In genomic region chr10:93287775-93288174, GRCh38 we compare ENCODE assay signal across 17 cellular contexts.
DNase-seq lines count a peak whose midpoint lies in the region; ATAC-seq, FAIRE-seq and TF ChIP-seq lines count a peak whose summit lies in the region.
"Had no signal": no experiment of that assay in that cellular context is flagged by ENCODE, and none has a peak within 500 bp of the region (broad histone marks: within the 10 kb centered on the region; RNA-seq: fewer than 3 reads in every experiment).

No MANE protein-coding gene starts in this region.

- no peaks in the 10 kb centered on the region for H4K20me1 ChIP-seq in neural progenitor cell (ENCODE audit: low read depth)
- H4K20me1 ChIP-seq in HepG2 (ENCODE audit: insufficient read depth, low read length) = no peaks in the 10 kb centered on the region

- POLR2A ChIA-PET in WTC11 (lab: Charles Lee) (interaction anchor here (0.6 to 0.7 kb wide), 3 partner anchors 46 to 198 kb away, joined by 3 to 6 read pairs (median 6); no protein-coding TSS in a partner anchor), HepG2 (lab: Yijun Ruan, JAX) (no interaction called here)

- in situ Hi-C loops in HepG2 (cut with HindIII; ENCODE audit: extremely low pct_ligation_motif_present, low pct_unique_long_range_greater_than_20kb) = no loop called here

- H3K4me1 ChIP-seq in iPS-20b (ENCODE audit: insufficient read depth, low read length) (peaks cover 11% of the 10 kb centered on the region; the same call in 1 of the 2 replicates), neural progenitor cell (no peaks in the 10 kb centered on the region), HepG2 (ENCODE audit: insufficient read depth, low read length) (no peaks in the 10 kb centered on the region)
- H3K4me1 ChIP-seq: Peyer's patch had no signal

- TF ChIP-seq POLR2A in HepG2 (IDR thresholded peaks at IDR 0.05; ENCODE audit: insufficient read depth in 1 of 2, low read depth in 2 of 2, low read length in 2 of 2) = no peak

- no peak overlapping the region for H3K4me2 ChIP-seq in neural progenitor cell
- H3K4me2 ChIP-seq in HepG2 (ENCODE audit: low read depth, low read length) = no peak overlapping the region

- TF ChIP-seq EP300 in HepG2 (IDR thresholded peaks at IDR 0.05; ENCODE audit: low read depth in 2 of 2, low read length in 2 of 2) (no peak), HepG2 (CRISPR knock-in tag; IDR thresholded peaks at IDR 0.05; ENCODE audit: borderline replicate concordance) (no peak)

- H3F3A ChIP-seq in neural progenitor cell (ENCODE audit: low read depth) = peaks cover 6% of the 10 kb centered on the region

- ATAC-seq in WTC11 (peak; percentile 43), HG02678 (IDR thresholded peaks at IDR 0.05; ENCODE audit: unreplicated experiment) (no peak), esophagus mucosa (no peak), HepG2 (no peak), HG03520 (IDR thresholded peaks at IDR 0.05; ENCODE audit: unreplicated experiment) (no peak)

- H3K4me3 ChIP-seq in iPS-20b (ENCODE audit: low read length) (no peak overlapping the region), neural progenitor cell (no peak overlapping the region), HepG2 (replicated peaks in 1 of 3; ENCODE audit: insufficient read depth in 1 of 3, low read depth in 2 of 3, low read length in 3 of 3) (no peak overlapping the region)
- H3K4me3 ChIP-seq: Peyer's patch had no signal

- no peaks in the 10 kb centered on the region for H3K79me2 ChIP-seq in neural progenitor cell (ENCODE audit: low read depth)
- H3K79me2 ChIP-seq in HepG2 (ENCODE audit: insufficient read depth, low read length) = no peaks in the 10 kb centered on the region

- H3K27me3 ChIP-seq in iPS-20b (ENCODE audit: insufficient read depth, low read length) = peaks cover 4% of the 10 kb centered on the region; the same call in 1 of the 2 replicates
- H3K27me3 ChIP-seq in neural progenitor cell = no peaks in the 10 kb centered on the region
- peaks cover 0 to 2% of the 10 kb centered on the region in 2 experiments; a peak in 1 of 5 replicates for H3K27me3 ChIP-seq in HepG2 (ENCODE audit: control insufficient read depth in 1 of 2, insufficient read depth in 2 of 2, low read length in 2 of 2)
- H3K27me3 ChIP-seq: Peyer's patch had no signal

- peaks cover 45% of the 10 kb centered on the region for H3K27me3 Mint-ChIP-seq in WTC11 (ENCODE audit: low read depth)
- H3K27me3 Mint-ChIP-seq in neural progenitor cell (ENCODE audit: insufficient read depth, low read depth) = peaks cover 7% of the 10 kb centered on the region

- CTCF ChIA-PET in WTC11 (lab: Charles Lee) (interaction anchor here (0.6 to 2.1 kb wide), 13 partner anchors 15 to 506 kb away, joined by 3 to 17 read pairs (median 5); partner anchors contain the start of gene CYP26A1), HepG2 (lab: Yijun Ruan, JAX; ENCODE audit: low intra/inter-chr PET ratio, low total read pairs) (no interaction called here)

- H3K9ac ChIP-seq in iPS-20b (ENCODE audit: low read depth, low read length) (peak overlapping the region; percentile 43; the same call in 1 of the 2 replicates), neural progenitor cell (no peak overlapping the region), HepG2 (ENCODE audit: insufficient read depth, low read depth, low read length) (no peak overlapping the region)

- intact Hi-C loops in HepG2 (cut with micrococcal nuclease; ENCODE audit: unreplicated experiment) = loop anchor here (5.0 kb wide), 1 partner anchor 50 kb away; no protein-coding TSS in a partner anchor

- TF ChIP-seq RAD21 in HepG2 (CRISPR knock-in tag; IDR thresholded peaks at IDR 0.05) = no peak

- no peaks in the 10 kb centered on the region for H3K9me3 ChIP-seq in iPS-20b (ENCODE audit: insufficient read depth, low read depth, low read length)
- H3K9me3 ChIP-seq in neural progenitor cell (ENCODE audit: low read depth) = no peaks in the 10 kb centered on the region
- no peaks in the 10 kb centered on the region for H3K9me3 ChIP-seq in HepG2 (ENCODE audit: low read length)
- H3K9me3 ChIP-seq: Peyer's patch had no signal

- H3K9me3 Mint-ChIP-seq in WTC11 (peaks cover 4% of the 10 kb centered on the region; the same call in 1 of the 2 replicates), neural progenitor cell (no peaks in the 10 kb centered on the region)

- no peak for FAIRE-seq in HepG2 (lab: Jason Lieb, UNC)
- FAIRE-seq: G401.6, GM12891 had no signal

- 100% methylated on average over 1 of the region's 1 CpG for WGBS in HepG2 (ENCODE audit: low lambda C conversion rate)

- TF ChIP-seq CTCF in WTC11 (IDR thresholded peaks at IDR 0.05) (no peak), neural progenitor cell (IDR thresholded peaks at IDR 0.05) (no peak), HepG2 (CRISPR knock-in tag; IDR thresholded peaks at IDR 0.05) (no peak)

- H3K36me3 ChIP-seq in iPS-20b (ENCODE audit: insufficient read depth, low read depth, low read length) (no peaks in the 10 kb centered on the region), neural progenitor cell (no peaks in the 10 kb centered on the region), HepG2 (replicated peaks in 1 of 2; ENCODE audit: control insufficient read depth in 1 of 2, insufficient read depth in 2 of 2, low read length in 2 of 2) (no peaks in the 10 kb centered on the region)
- H3K36me3 ChIP-seq: Peyer's patch had no signal

- H3K27ac Mint-ChIP-seq in WTC11 (peak overlapping the region; percentile 100), neural progenitor cell (no peak overlapping the region)

- DNase-seq in ELF-1 (ENCODE audit: low read depth, low spot score) (peak; percentile 42), WTC11 (ENCODE audit: low spot score) (peak; percentile 23), neural progenitor cell (ENCODE audit: low spot score) (peak; percentile 28), HepG2 (ENCODE audit: low spot score) (no peak)
- DNase-seq: DMS79, NCI-H1436, NCI-H2081, NCI-H524, Peyer's patch, Right ventricle myocardium superior had no signal

- H3K36me3 Mint-ChIP-seq in WTC11 (peaks cover 18% of the 10 kb centered on the region), neural progenitor cell (no peaks in the 10 kb centered on the region)

- no TSS peak for BruUV-seq in HepG2 (replicated peaks; lab: Mats Ljungman, UMichigan)

- H3K4me3 Mint-ChIP-seq in WTC11 (no peak overlapping the region), neural progenitor cell (no peak overlapping the region)

- H3K4me1 Mint-ChIP-seq in WTC11 = peaks cover 61% of the 10 kb centered on the region
- H3K4me1 Mint-ChIP-seq in neural progenitor cell = peaks cover 4% of the 10 kb centered on the region

- H3K27ac ChIP-seq in iPS-20b (ENCODE audit: low read length) (no peak overlapping the region), neural progenitor cell (no peak overlapping the region), HepG2 (ENCODE audit: extremely low read length, insufficient read depth, low read length) (no peak overlapping the region)
- H3K27ac ChIP-seq: C4-2B, Peyer's patch had no signal

- H2AFZ ChIP-seq in neural progenitor cell (replicated peaks) (no peak overlapping the region), HepG2 (ENCODE audit: low read length) (no peak overlapping the region)

TF ChIP-seq in WTC11, 78 proteins besides CTCF, POLR2A, EP300 and RAD21:
- no peak for TF ChIP-seq TEAD1 (CRISPR knock-in tag; IDR thresholded peaks at IDR 0.05)
- TF ChIP-seq, protein P1, sequence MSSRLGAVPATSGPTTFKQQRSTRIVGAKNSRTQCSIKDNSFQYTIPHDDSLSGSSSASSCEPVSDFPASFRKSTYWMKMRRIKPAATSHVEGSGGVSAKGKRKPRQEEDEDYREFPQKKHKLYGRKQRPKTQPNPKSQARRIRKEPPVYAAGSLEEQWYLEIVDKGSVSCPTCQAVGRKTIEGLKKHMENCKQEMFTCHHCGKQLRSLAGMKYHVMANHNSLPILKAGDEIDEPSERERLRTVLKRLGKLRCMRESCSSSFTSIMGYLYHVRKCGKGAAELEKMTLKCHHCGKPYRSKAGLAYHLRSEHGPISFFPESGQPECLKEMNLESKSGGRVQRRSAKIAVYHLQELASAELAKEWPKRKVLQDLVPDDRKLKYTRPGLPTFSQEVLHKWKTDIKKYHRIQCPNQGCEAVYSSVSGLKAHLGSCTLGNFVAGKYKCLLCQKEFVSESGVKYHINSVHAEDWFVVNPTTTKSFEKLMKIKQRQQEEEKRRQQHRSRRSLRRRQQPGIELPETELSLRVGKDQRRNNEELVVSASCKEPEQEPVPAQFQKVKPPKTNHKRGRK (CRISPR knock-in tag; IDR thresholded peaks at IDR 0.05; ENCODE audit: borderline replicate concordance) = peak; percentile 78; the same call in 1 of the 2 replicates
- no peak for TF ChIP-seq ZNF263 (CRISPR knock-in tag; IDR thresholded peaks at IDR 0.05; ENCODE audit: low read depth)
- no peak for TF ChIP-seq TP53 (CRISPR knock-in tag; IDR thresholded peaks at IDR 0.05)
- no peak for TF ChIP-seq MXD4 (CRISPR knock-in tag; IDR thresholded peaks at IDR 0.05; ENCODE audit: borderline replicate concordance)

TF ChIP-seq in HepG2, 621 proteins besides CTCF, POLR2A, EP300 and RAD21 (continues in another document):
- TF ChIP-seq KAT8 (CRISPR knock-in tag; IDR thresholded peaks at IDR 0.05) = no peak
- TF ChIP-seq ZFY (CRISPR knock-in tag; IDR thresholded peaks at IDR 0.05) = no peak
- no peak for TF ChIP-seq HHEX (CRISPR knock-in tag; IDR thresholded peaks at IDR 0.05)
- TF ChIP-seq, protein P2, sequence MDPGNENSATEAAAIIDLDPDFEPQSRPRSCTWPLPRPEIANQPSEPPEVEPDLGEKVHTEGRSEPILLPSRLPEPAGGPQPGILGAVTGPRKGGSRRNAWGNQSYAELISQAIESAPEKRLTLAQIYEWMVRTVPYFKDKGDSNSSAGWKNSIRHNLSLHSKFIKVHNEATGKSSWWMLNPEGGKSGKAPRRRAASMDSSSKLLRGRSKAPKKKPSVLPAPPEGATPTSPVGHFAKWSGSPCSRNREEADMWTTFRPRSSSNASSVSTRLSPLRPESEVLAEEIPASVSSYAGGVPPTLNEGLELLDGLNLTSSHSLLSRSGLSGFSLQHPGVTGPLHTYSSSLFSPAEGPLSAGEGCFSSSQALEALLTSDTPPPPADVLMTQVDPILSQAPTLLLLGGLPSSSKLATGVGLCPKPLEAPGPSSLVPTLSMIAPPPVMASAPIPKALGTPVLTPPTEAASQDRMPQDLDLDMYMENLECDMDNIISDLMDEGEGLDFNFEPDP (CRISPR knock-in tag; conservative IDR thresholded peaks at IDR 0.05) = no peak
- TF ChIP-seq, protein P3, sequence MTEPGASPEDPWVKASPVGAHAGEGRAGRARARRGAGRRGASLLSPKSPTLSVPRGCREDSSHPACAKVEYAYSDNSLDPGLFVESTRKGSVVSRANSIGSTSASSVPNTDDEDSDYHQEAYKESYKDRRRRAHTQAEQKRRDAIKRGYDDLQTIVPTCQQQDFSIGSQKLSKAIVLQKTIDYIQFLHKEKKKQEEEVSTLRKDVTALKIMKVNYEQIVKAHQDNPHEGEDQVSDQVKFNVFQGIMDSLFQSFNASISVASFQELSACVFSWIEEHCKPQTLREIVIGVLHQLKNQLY (CRISPR knock-in tag; IDR thresholded peaks at IDR 0.05) = no peak
- TF ChIP-seq ZFP62 (CRISPR knock-in tag; IDR thresholded peaks at IDR 0.05) = no peak
